Comparison of ENCODE assay signal across 1 cellular context in genomic region chr7:5584091-5584490, GRCh38.
TF ChIP-seq lines count a peak whose summit lies in the region.

No MANE protein-coding gene starts in this region.

TF ChIP-seq in H1, 55 proteins besides CTCF, POLR2A, EP300 and RAD21:
- TF ChIP-seq, protein P1, sequence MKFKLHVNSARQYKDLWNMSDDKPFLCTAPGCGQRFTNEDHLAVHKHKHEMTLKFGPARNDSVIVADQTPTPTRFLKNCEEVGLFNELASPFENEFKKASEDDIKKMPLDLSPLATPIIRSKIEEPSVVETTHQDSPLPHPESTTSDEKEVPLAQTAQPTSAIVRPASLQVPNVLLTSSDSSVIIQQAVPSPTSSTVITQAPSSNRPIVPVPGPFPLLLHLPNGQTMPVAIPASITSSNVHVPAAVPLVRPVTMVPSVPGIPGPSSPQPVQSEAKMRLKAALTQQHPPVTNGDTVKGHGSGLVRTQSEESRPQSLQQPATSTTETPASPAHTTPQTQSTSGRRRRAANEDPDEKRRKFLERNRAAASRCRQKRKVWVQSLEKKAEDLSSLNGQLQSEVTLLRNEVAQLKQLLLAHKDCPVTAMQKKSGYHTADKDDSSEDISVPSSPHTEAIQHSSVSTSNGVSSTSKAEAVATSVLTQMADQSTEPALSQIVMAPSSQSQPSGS (IDR thresholded peaks at IDR 0.05; ENCODE audit: low read length): no peak
- peak; percentile 48; the same call in 1 of the 2 replicates for TF ChIP-seq SP1 (IDR thresholded peaks at IDR 0.05; ENCODE audit: low read depth, low read length)
